Comparison of ENCODE assay signal across 14 cellular contexts in genomic region chr16:30457743-30458560, GRCh38. TPM values are rescaled to one million over a fixed set of nuclear protein-coding genes. Genes with fewer than 3 reads are reported as not detected.
A peak's percentile ranks its signal among the peaks of the same experiment; 100 is the strongest.
DNase-seq lines count a peak whose midpoint lies in the region; ATAC-seq and TF ChIP-seq lines count a peak whose summit lies in the region.
"Had no signal": no experiment of that assay in that cellular context is flagged by ENCODE, and none has a peak within 500 bp of the region (broad histone marks: within the 10 kb centered on the region; RNA-seq: fewer than 3 reads in every experiment).

No MANE protein-coding gene starts in this region.

- peak overlapping the region; percentile 91 for H3K27ac ChIP-seq in KMS-11
- H3K27ac ChIP-seq: cardiac muscle cell, ovary had no signal

- H3K4me1 Mint-ChIP-seq in activated naive CD4-positive, alpha-beta T cell treated with anti-CD3 and anti-CD28 coated beads for 36 hours (ENCODE audit: low read depth) = peaks cover 47% of the 10 kb centered on the region
- peaks cover 71% of the 10 kb centered on the region for H3K4me1 Mint-ChIP-seq in stimulated activated effector memory CD8-positive, alpha-beta T cell treated with anti-CD3 and anti-CD28 coated beads, Interleukin-12 subunit alpha, Interleukin-12 subunit beta, amount 100 ng/mL, for 72 hours

- H3K27me3 Mint-ChIP-seq in activated naive CD4-positive, alpha-beta T cell treated with anti-CD3 and anti-CD28 coated beads for 36 hours (ENCODE audit: low read depth) = no peaks in the 10 kb centered on the region

- H3K9ac ChIP-seq in KMS-11 = no peak overlapping the region

- H3K27ac Mint-ChIP-seq in activated naive CD4-positive, alpha-beta T cell treated with anti-CD3 and anti-CD28 coated beads for 36 hours = peak overlapping the region; percentile 92
- H3K27ac Mint-ChIP-seq in activated naive CD4-positive, alpha-beta T cell treated with anti-CD3 and anti-CD28 coated beads, Interleukin-2, amount 50 U/mL, for 72 hours = peak overlapping the region; percentile 93 to 95
- H3K27ac Mint-ChIP-seq in stimulated activated effector memory CD8-positive, alpha-beta T cell treated with anti-CD3 and anti-CD28 coated beads, Interleukin-12 subunit alpha, Interleukin-12 subunit beta, amount 100 ng/mL, for 72 hours = peak overlapping the region; percentile 95
- H3K27ac Mint-ChIP-seq: HFFc6 had no signal

- no peaks in the 10 kb centered on the region for H3K79me2 ChIP-seq in KMS-11 (ENCODE audit: insufficient read depth, low read depth)

- H3K36me3 Mint-ChIP-seq in activated naive CD4-positive, alpha-beta T cell treated with anti-CD3 and anti-CD28 coated beads for 36 hours (ENCODE audit: low read depth) = no peaks in the 10 kb centered on the region
- peaks cover 0 to 4% of the 10 kb centered on the region in 2 donors for H3K36me3 Mint-ChIP-seq in activated naive CD4-positive, alpha-beta T cell treated with anti-CD3 and anti-CD28 coated beads, Interleukin-2, amount 50 U/mL, for 72 hours
- peaks cover 10% of the 10 kb centered on the region for H3K36me3 Mint-ChIP-seq in stimulated activated effector memory CD8-positive, alpha-beta T cell treated with anti-CD3 and anti-CD28 coated beads, Interleukin-12 subunit alpha, Interleukin-12 subunit beta, amount 100 ng/mL, for 72 hours

- no peaks in the 10 kb centered on the region for H3K36me3 ChIP-seq in KMS-11 (ENCODE audit: insufficient read depth)
- H3K36me3 ChIP-seq: cardiac muscle cell, ovary had no signal

- ATAC-seq in activated naive CD4-positive, alpha-beta T cell treated with anti-CD3 and anti-CD28 coated beads, Interleukin-2, amount 50 U/mL, for 72 hours = no peak
- no peak for ATAC-seq in stimulated activated effector memory CD8-positive, alpha-beta T cell treated with anti-CD3 and anti-CD28 coated beads, Interleukin-12 subunit alpha, Interleukin-12 subunit beta, amount 100 ng/mL, for 72 hours

- H3K4me3 ChIP-seq in KMS-11 (IDR thresholded peaks at IDR 0.05; ENCODE audit: insufficient read depth, low read depth, low read length) = no peak overlapping the region
- H3K4me3 ChIP-seq: cardiac muscle cell, ovary, smooth muscle cell had no signal

- no peaks in the 10 kb centered on the region for H3K9me3 Mint-ChIP-seq in activated naive CD4-positive, alpha-beta T cell treated with anti-CD3 and anti-CD28 coated beads for 36 hours
- peaks cover 0 to 5% of the 10 kb centered on the region in 2 donors for H3K9me3 Mint-ChIP-seq in activated naive CD4-positive, alpha-beta T cell treated with anti-CD3 and anti-CD28 coated beads, Interleukin-2, amount 50 U/mL, for 72 hours
- no peaks in the 10 kb centered on the region for H3K9me3 Mint-ChIP-seq in stimulated activated effector memory CD8-positive, alpha-beta T cell treated with anti-CD3 and anti-CD28 coated beads, Interleukin-12 subunit alpha, Interleukin-12 subunit beta, amount 100 ng/mL, for 72 hours
- H3K9me3 Mint-ChIP-seq: HFFc6 had no signal

- no peaks in the 10 kb centered on the region for H4K20me1 ChIP-seq in KMS-11 (ENCODE audit: insufficient read depth)

- no peak for DNase-seq in activated naive CD4-positive, alpha-beta T cell treated with anti-CD3 and anti-CD28 coated beads for 36 hours
- no peak for DNase-seq in activated naive CD4-positive, alpha-beta T cell treated with anti-CD3 and anti-CD28 coated beads, Interleukin-2, amount 50 U/mL, for 16 hours
- no peak for DNase-seq in activated naive CD4-positive, alpha-beta T cell treated with anti-CD3 and anti-CD28 coated beads, Interleukin-2, amount 50 U/mL, for 72 hours (ENCODE audit: low spot score in 2 of 2)
- no peak for DNase-seq in stimulated activated effector memory CD8-positive, alpha-beta T cell treated with anti-CD3 and anti-CD28 coated beads, Interleukin-12 subunit alpha, Interleukin-12 subunit beta, amount 100 ng/mL, for 72 hours (ENCODE audit: low spot score in 2 of 2)
- DNase-seq in stimulated activated CD4-positive, alpha-beta T cell treated with anti-CD3 and anti-CD28 coated beads, Interleukin-12 subunit alpha, Interleukin-12 subunit beta, amount 100 ng/mL, for 4 hours = no peak
- DNase-seq in cardiac septum (ENCODE audit: low spot score) (no peak), NOMO-1 treated with DMSO at 0.1 percent for 48 hours (lab: John Stamatoyannopoulos, UW; ENCODE audit: unreplicated experiment) (no peak)
- DNase-seq: HFFc6, IMR-90, NCI-H1417, ovary had no signal

- CTCF ChIA-PET in activated naive CD4-positive, alpha-beta T cell treated with anti-CD3 and anti-CD28 coated beads for 36 hours (lab: Charles Lee) = interaction anchor here (0.6 to 5.6 kb wide), 11 partner anchors 8 to 193 kb away, joined by 3 to 43 read pairs (median 4); partner anchors contain the start of genes DCTPP1, ITGAL, PRR14 and ZNF747

- H3K4me3 Mint-ChIP-seq in activated naive CD4-positive, alpha-beta T cell treated with anti-CD3 and anti-CD28 coated beads for 36 hours = peak overlapping the region; percentile 54
- peak overlapping the region; percentile 64 for H3K4me3 Mint-ChIP-seq in stimulated activated effector memory CD8-positive, alpha-beta T cell treated with anti-CD3 and anti-CD28 coated beads, Interleukin-12 subunit alpha, Interleukin-12 subunit beta, amount 100 ng/mL, for 72 hours
- H3K4me3 Mint-ChIP-seq: HFFc6 had no signal

- no peak for TF ChIP-seq CTCF in KMS-11 (conservative IDR thresholded peaks at IDR 0.05; ENCODE audit: low read depth, low read length)

- H2AFZ ChIP-seq in KMS-11 (ENCODE audit: low read depth) = peak overlapping the region; percentile 27; the same call in 1 of the 2 replicates

- H3K27me3 ChIP-seq in KMS-11 (ENCODE audit: insufficient read depth, low read depth) = no peaks in the 10 kb centered on the region
- H3K27me3 ChIP-seq: cardiac muscle cell, ovary had no signal

- H3K4me2 ChIP-seq in KMS-11 = peak overlapping the region; percentile 67; the same call in 1 of the 2 replicates
- H3K4me2 ChIP-seq: smooth muscle cell had no signal

- intact Hi-C loops in activated naive CD4-positive, alpha-beta T cell treated with anti-CD3 and anti-CD28 coated beads for 36 hours (cut with micrococcal nuclease) = loop anchor here (1.0 kb wide), 2 partner anchors 13 to 28 kb away; partner anchors contain the start of gene DCTPP1
- intact Hi-C loops in cardiac septum (cut with DNase I) = no loop called here

- peaks cover 61% of the 10 kb centered on the region for H3K4me1 ChIP-seq in KMS-11 (ENCODE audit: low read depth, poor library complexity, severe bottlenecking)

RNA-seq across cellular contexts. Expression of gene SEPHS2, which starts 12.3 kb away (rescaled TPM):
- 10 to 100 TPM; 37.8 to 39.2 TPM for total RNA-seq in activated naive CD4-positive, alpha-beta T cell treated with anti-CD3 and anti-CD28 coated beads for 36 hours
- 10 to 100 TPM; 54.8 to 62.7 TPM for total RNA-seq in activated naive CD4-positive, alpha-beta T cell treated with anti-CD3 and anti-CD28 coated beads, Interleukin-2, amount 50 U/mL, for 72 hours
- 27.3 TPM for total RNA-seq in cardiac septum

RNA-seq across cellular contexts. Expression of gene ITGAL, which starts 14.6 kb away (rescaled TPM):
- total RNA-seq in activated naive CD4-positive, alpha-beta T cell treated with anti-CD3 and anti-CD28 coated beads for 36 hours = 10 to 100 TPM; 83.8 to 89.0 TPM
- total RNA-seq in activated naive CD4-positive, alpha-beta T cell treated with anti-CD3 and anti-CD28 coated beads, Interleukin-2, amount 50 U/mL, for 72 hours = 100 to 1,000 TPM; 297 to 390 TPM
- total RNA-seq in cardiac septum = 2.9 TPM
- total RNA-seq: cardiac muscle cell, HFFc6, IMR-90, smooth muscle cell had no signal

RNA-seq across cellular contexts. Expression of gene DCTPP1, which starts 28.1 kb away (rescaled TPM):
- 10 to 100 TPM; 69.9 to 73.0 TPM for total RNA-seq in activated naive CD4-positive, alpha-beta T cell treated with anti-CD3 and anti-CD28 coated beads for 36 hours
- 100 to 1,000 TPM in 1 of 2 donors, 10 to 100 TPM in 1; 53.1 to 113 TPM for total RNA-seq in activated naive CD4-positive, alpha-beta T cell treated with anti-CD3 and anti-CD28 coated beads, Interleukin-2, amount 50 U/mL, for 72 hours
- total RNA-seq in cardiac septum = 23.1 TPM

RNA-seq across cellular contexts. Expression of gene ZNF771, which starts 50.5 kb away (rescaled TPM):
- 1 to 10 TPM; 3.4 to 4.7 TPM for total RNA-seq in activated naive CD4-positive, alpha-beta T cell treated with anti-CD3 and anti-CD28 coated beads for 36 hours
- 1 to 10 TPM; 4.4 to 7.9 TPM for total RNA-seq in activated naive CD4-positive, alpha-beta T cell treated with anti-CD3 and anti-CD28 coated beads, Interleukin-2, amount 50 U/mL, for 72 hours
- 7.5 TPM for total RNA-seq in cardiac septum

Comparison
In these comparisons a context has a peak if more than half of its experiments do, and no peak if none do; other contexts are left out.
1. RNA of gene ITGAL, which starts 14.6 kb away (total RNA-seq): 297 to 390 TPM in activated naive CD4-positive, alpha-beta T cell treated with anti-CD3 and anti-CD28 coated beads, Interleukin-2, amount 50 U/mL, for 72 hours and 83.8 to 89.0 TPM in activated naive CD4-positive, alpha-beta T cell treated with anti-CD3 and anti-CD28 coated beads for 36 hours; 2.9 TPM in cardiac septum (single experiment); every median in the first group is over 10 times any median in the second.
2. Peak in every context shown above with its lines, with median percentiles within 50 percentile points of each other: H3K27ac Mint-ChIP-seq.